ENCODE assay signal across 21 cellular contexts in genomic region chr1:40661678-40662077, GRCh38. TPM values are rescaled to one million over a fixed set of nuclear protein-coding genes. Genes with fewer than 3 reads are reported as not detected.
DNase-seq lines count a peak whose midpoint lies in the region; ATAC-seq and TF ChIP-seq lines count a peak whose summit lies in the region.
"Had no signal": no experiment of that assay in that cellular context is flagged by ENCODE, and none has a peak within 500 bp of the region (broad histone marks: within the 10 kb centered on the region; RNA-seq: fewer than 3 reads in every experiment).

No MANE protein-coding gene starts in this region.

- peaks cover 47% of the 10 kb centered on the region for H4K20me1 ChIP-seq in DND-41 (ENCODE audit: insufficient read depth, low read length)

- DNase-seq in DND-41 (no peak), ascending aorta (ENCODE audit: low spot score in 2 of 2) (no peak), nephron progenitor cell (no peak), thoracic aorta (ENCODE audit: low spot score) (no peak), NCI-H1092 (lab: John Stamatoyannopoulos, UW) (no peak)
- no peak for DNase-seq in stimulated activated naive CD8-positive, alpha-beta T cell treated with anti-CD3 and anti-CD28 coated beads, Interleukin-15, amount 100 ng/mL, for 72 hours
- DNase-seq: C1 segment of cervical spinal cord; CD8-positive, alpha-beta memory T cell; H9; IMR-90; Karpas-422; MG63; NCI-H1048; NCI-H1436 treated with DMSO at 0.1 percent for 48 hours; NCI-H2029 treated with DMSO at 0.1 percent for 48 hours; NCI-H2171 treated with DMSO at 0.1 percent for 48 hours; NCI-H446; NCI-H526 treated with DMSO at 0.1 percent for 48 hours; Peyer's patch had no signal

- peak overlapping the region; percentile 68 for H3K27ac Mint-ChIP-seq in nephron progenitor cell
- H3K27ac Mint-ChIP-seq in stimulated activated naive CD8-positive, alpha-beta T cell treated with anti-CD3 and anti-CD28 coated beads, Interleukin-15, amount 100 ng/mL, for 72 hours = peak overlapping the region in 1 of 2 donors; percentile 71

- no peaks in the 10 kb centered on the region for H3K27me3 ChIP-seq in DND-41 (ENCODE audit: insufficient read depth, low read length, poor library complexity)
- no peaks in the 10 kb centered on the region for H3K27me3 ChIP-seq in ascending aorta
- H3K27me3 ChIP-seq in thoracic aorta (replicated peaks; ENCODE audit: insufficient read depth) = no peaks in the 10 kb centered on the region
- H3K27me3 ChIP-seq: MG63, Peyer's patch, SJSA1 had no signal

- H3K9me3 Mint-ChIP-seq in nephron progenitor cell = no peaks in the 10 kb centered on the region
- H3K9me3 Mint-ChIP-seq in stimulated activated naive CD8-positive, alpha-beta T cell treated with anti-CD3 and anti-CD28 coated beads, Interleukin-15, amount 100 ng/mL, for 72 hours = no peaks in the 10 kb centered on the region
- H3K9me3 Mint-ChIP-seq: CD8-positive, alpha-beta memory T cell; H9 had no signal

- H3K9me3 ChIP-seq in DND-41 (ENCODE audit: insufficient read depth, low read length, severe bottlenecking) (no peaks in the 10 kb centered on the region), ascending aorta (no peaks in the 10 kb centered on the region), thoracic aorta (no peaks in the 10 kb centered on the region)
- H3K9me3 ChIP-seq: MG63, Peyer's patch, SJSA1 had no signal

- no peak overlapping the region for H2AFZ ChIP-seq in DND-41 (ENCODE audit: low read depth, low read length)

- no peak overlapping the region for H3K4me3 Mint-ChIP-seq in nephron progenitor cell
- H3K4me3 Mint-ChIP-seq in stimulated activated naive CD8-positive, alpha-beta T cell treated with anti-CD3 and anti-CD28 coated beads, Interleukin-15, amount 100 ng/mL, for 72 hours = no peak overlapping the region
- H3K4me3 Mint-ChIP-seq: CD8-positive, alpha-beta memory T cell; H9 had no signal

- no peak for ATAC-seq in DND-41 (ENCODE audit: insufficient read depth, low read depth)
- ATAC-seq in thoracic aorta (ENCODE audit: insufficient number of reproducible peaks, low FRiP score, low read depth) = no peak
- no peak for ATAC-seq in HG03521 (IDR thresholded peaks at IDR 0.05; ENCODE audit: unreplicated experiment)
- no peak for ATAC-seq in stimulated activated naive CD8-positive, alpha-beta T cell treated with anti-CD3 and anti-CD28 coated beads, Interleukin-15, amount 100 ng/mL, for 72 hours

- no peaks in the 10 kb centered on the region for H3K36me3 Mint-ChIP-seq in nephron progenitor cell (ENCODE audit: low read depth)
- H3K36me3 Mint-ChIP-seq: CD8-positive, alpha-beta memory T cell had no signal

- H3K27ac ChIP-seq in DND-41 (ENCODE audit: low read length) (peak overlapping the region; percentile 94; the same call in 1 of the 2 replicates), ascending aorta (peak overlapping the region; percentile 77 to 86), thoracic aorta (peak overlapping the region; percentile 69 to 81)
- H3K27ac ChIP-seq: Peyer's patch, SJSA1 had no signal

- H3K4me3 ChIP-seq in DND-41 (ENCODE audit: low read depth in 1 of 2, low read length in 2 of 2) = no peak overlapping the region
- no peak overlapping the region for H3K4me3 ChIP-seq in ascending aorta
- H3K4me3 ChIP-seq in thoracic aorta = no peak overlapping the region
- H3K4me3 ChIP-seq: MG63, Peyer's patch, SJSA1 had no signal

- no peaks in the 10 kb centered on the region for H3K36me3 ChIP-seq in DND-41 (ENCODE audit: insufficient read depth, low read length)
- H3K36me3 ChIP-seq in ascending aorta = no peaks in the 10 kb centered on the region
- no peaks in the 10 kb centered on the region for H3K36me3 ChIP-seq in thoracic aorta
- H3K36me3 ChIP-seq: MG63, Peyer's patch, SJSA1 had no signal

- H3K4me2 ChIP-seq in DND-41 (ENCODE audit: insufficient read depth, low read length) = peak overlapping the region; percentile 95; the same call in 1 of the 2 replicates

- H3K4me1 Mint-ChIP-seq in nephron progenitor cell = peaks cover 44% of the 10 kb centered on the region
- H3K4me1 Mint-ChIP-seq in stimulated activated naive CD8-positive, alpha-beta T cell treated with anti-CD3 and anti-CD28 coated beads, Interleukin-15, amount 100 ng/mL, for 72 hours = peaks cover 37% of the 10 kb centered on the region

- TF ChIP-seq CTCF in DND-41 (IDR thresholded peaks at IDR 0.05; ENCODE audit: borderline replicate concordance, extremely low read depth, low read length, poor library complexity, severe bottlenecking) (no peak), ascending aorta (IDR thresholded peaks at IDR 0.05) (no peak), nephron progenitor cell (IDR thresholded peaks at IDR 0.05) (no peak), thoracic aorta (IDR thresholded peaks at IDR 0.05) (no peak)

- H3K27me3 Mint-ChIP-seq in nephron progenitor cell (ENCODE audit: low read depth, poor library complexity) = peaks cover 8% of the 10 kb centered on the region
- H3K27me3 Mint-ChIP-seq in stimulated activated naive CD8-positive, alpha-beta T cell treated with anti-CD3 and anti-CD28 coated beads, Interleukin-15, amount 100 ng/mL, for 72 hours = no peaks in the 10 kb centered on the region

- peaks cover 17% of the 10 kb centered on the region for H3K79me2 ChIP-seq in DND-41 (ENCODE audit: insufficient read depth, low read length)

- H3K4me1 ChIP-seq in DND-41 (ENCODE audit: insufficient read depth, low read length) (peaks cover 54% of the 10 kb centered on the region), ascending aorta (peaks cover 4 to 22% of the 10 kb centered on the region in 2 donors), thoracic aorta (ENCODE audit: control insufficient read depth in 1 of 2, low read depth in 2 of 2) (peaks cover 20 to 48% of the 10 kb centered on the region in 2 donors)

- no peak overlapping the region for H3K9ac ChIP-seq in DND-41 (ENCODE audit: low read depth, low read length)

- intact Hi-C loops in ascending aorta (cut with DNase I) = no loop called here

RNA-seq across cellular contexts. Expression of gene RIMS3, which starts 3.8 kb away (rescaled TPM):
- total RNA-seq in ascending aorta (43.9 TPM), thoracic aorta (10 to 100 TPM; 18.1 to 33.7 TPM)

RNA-seq across cellular contexts. Expression of gene NFYC, which starts 29.8 kb away (rescaled TPM):
- total RNA-seq in ascending aorta (75.9 TPM), thoracic aorta (10 to 100 TPM; 38.9 to 40.6 TPM)
